Comparison of ENCODE assay signal across 1 cellular context in genomic region chr19:19385131-19385899, GRCh38.
TF ChIP-seq lines count a peak whose summit lies in the region.

No MANE protein-coding gene starts in this region.

TF ChIP-seq in A549, 52 proteins besides CTCF, POLR2A, EP300 and RAD21 (continued from another document):
- peak; percentile 85 for TF ChIP-seq ATOH8 (CRISPR knock-in tag; IDR thresholded peaks at IDR 0.05; ENCODE audit: low read depth)
